In the genomic region with DNA sequence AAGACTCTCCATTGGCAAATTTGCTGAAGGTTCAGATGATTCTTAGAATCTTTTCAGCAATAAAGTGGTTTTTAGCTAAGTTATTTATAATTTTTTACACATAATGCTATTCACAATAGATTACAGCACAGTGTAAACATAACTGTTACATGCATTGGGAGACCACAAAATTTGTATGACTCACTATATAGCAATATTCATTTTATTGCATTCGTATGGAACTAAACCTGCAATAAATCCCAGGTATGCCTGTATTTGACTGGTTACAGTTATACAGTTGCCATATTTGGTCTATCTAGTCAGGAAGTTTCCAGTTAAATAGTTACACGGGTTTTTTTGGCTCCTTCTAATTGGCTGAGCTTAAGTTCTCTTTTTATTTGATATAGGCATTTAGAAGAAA, we compare ENCODE assay signal across 30 cellular contexts.
"Had no signal": no experiment of that assay in that cellular context is flagged by ENCODE, and none has a peak within 500 bp of the region (broad histone marks: within the 10 kb centered on the region; RNA-seq: fewer than 3 reads in every experiment).

No MANE protein-coding gene starts in this region.

- H3K4me3 ChIP-seq: colonic mucosa, esophagus squamous epithelium, gastrocnemius medialis, heart right ventricle, lower lobe of right lung had no signal

- H3K9me3 Mint-ChIP-seq: endodermal cell, memory B cell had no signal

- H3K4me1 Mint-ChIP-seq: endodermal cell; memory B cell; naive thymus-derived CD4-positive, alpha-beta T cell; natural killer cell had no signal

- H3K36me3 Mint-ChIP-seq: memory B cell; naive thymus-derived CD4-positive, alpha-beta T cell had no signal

- H3K36me3 ChIP-seq: colonic mucosa, esophagus squamous epithelium, gastrocnemius medialis, heart right ventricle, lower lobe of right lung had no signal

- H3K4me1 ChIP-seq: colonic mucosa, esophagus squamous epithelium, gastrocnemius medialis, heart right ventricle, lower lobe of right lung had no signal

- DNase-seq: colonic mucosa; cortex of kidney; effector CD8-positive, alpha-beta T cell; effector memory CD8-positive, alpha-beta T cell; endodermal cell; erythroblast; esophagus squamous epithelium; foreskin fibroblast; foreskin melanocyte; gastrocnemius medialis; glutamatergic neuron; head of caudate nucleus; heart right ventricle; hippocampal formation; kidney; kidney glomerular epithelial cell; left colon; left ventricle myocardium superior; lower lobe of right lung; mesendoderm; midbrain; naive thymus-derived CD4-positive, alpha-beta T cell; natural killer cell had no signal

- H3K9me3 ChIP-seq: colonic mucosa, esophagus squamous epithelium, gastrocnemius medialis, heart right ventricle, lower lobe of right lung had no signal

- FAIRE-seq: endometrium, islet of Langerhans, kidney had no signal

- H3K4me3 Mint-ChIP-seq: dendritic cell treated with granulocyte-macrophage colony-stimulating factor and Interleukin-4, amounts not matched to agents 40 ng/mL and 50 ng/mL, for 4 days; effector memory CD8-positive, alpha-beta T cell; endodermal cell; memory B cell; naive thymus-derived CD4-positive, alpha-beta T cell; natural killer cell had no signal

- H3K27ac Mint-ChIP-seq: dendritic cell treated with granulocyte-macrophage colony-stimulating factor and Interleukin-4, amounts not matched to agents 40 ng/mL and 50 ng/mL, for 4 days; effector memory CD8-positive, alpha-beta T cell; endodermal cell; memory B cell; naive thymus-derived CD4-positive, alpha-beta T cell; natural killer cell had no signal

- H3K27me3 Mint-ChIP-seq: dendritic cell treated with granulocyte-macrophage colony-stimulating factor and Interleukin-4, amounts not matched to agents 40 ng/mL and 50 ng/mL, for 4 days; effector memory CD8-positive, alpha-beta T cell; memory B cell; naive thymus-derived CD4-positive, alpha-beta T cell had no signal

- H3K27ac ChIP-seq: colonic mucosa, epithelial cell of prostate, esophagus squamous epithelium, gastrocnemius medialis, heart right ventricle, lower lobe of right lung had no signal

- H3K27me3 ChIP-seq: colonic mucosa, esophagus squamous epithelium, gastrocnemius medialis had no signal

- ATAC-seq: effector memory CD8-positive, alpha-beta T cell; esophagus mucosa; gastrocnemius medialis; heart right ventricle; left colon; left lobe of liver; left ventricle myocardium superior; lower lobe of right lung; naive thymus-derived CD4-positive, alpha-beta T cell; natural killer cell had no signal
